ENCODE assay signal across 8 cellular contexts in the genomic region with DNA sequence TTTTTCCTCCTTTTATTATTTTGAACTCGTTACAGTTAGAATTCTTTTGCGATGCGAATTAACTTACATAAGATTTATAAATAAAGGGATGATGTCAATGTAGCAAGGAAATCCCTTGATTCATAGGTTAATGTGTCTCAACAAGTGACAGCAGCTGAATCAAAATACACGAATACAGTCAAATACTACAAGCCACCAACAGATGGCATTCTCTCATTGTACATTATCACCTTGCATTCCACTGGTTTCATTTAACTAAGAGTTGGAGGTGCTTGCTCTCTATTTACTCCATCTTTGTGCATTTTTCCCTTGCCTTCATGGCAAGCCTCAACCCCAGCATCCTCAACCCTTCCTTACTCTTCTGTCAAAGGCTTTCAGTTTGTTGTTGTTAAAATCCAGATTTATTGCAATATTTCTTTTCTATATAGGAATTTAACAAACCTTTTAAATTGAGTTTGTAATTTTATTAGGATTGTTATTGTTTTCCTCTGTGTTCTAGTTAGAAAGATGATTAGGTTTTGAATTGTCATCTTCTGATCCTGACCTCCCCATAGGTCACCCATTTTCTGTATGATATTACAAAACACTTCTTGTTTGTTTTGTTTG.
A peak's percentile ranks its signal among the peaks of the same experiment; 100 is the strongest.
DNase-seq lines count a peak whose midpoint lies in the region; ATAC-seq and TF ChIP-seq lines count a peak whose summit lies in the region.

No MANE protein-coding gene starts in this region.

- H3K27me3 Mint-ChIP-seq in activated T-helper 1 cell treated with anti-CD3 and anti-CD28 coated beads, Interleukin-12 subunit alpha, Interleukin-12 subunit beta, Interleukin-2, Interleukin-4 antibody, amounts not matched to agents 30 ng/mL and 10 ng/mL and 1 ng/mL, durations not matched to agents 14 hours and 24 hours and 36 hours (ENCODE audit: insufficient read depth) = peaks cover 7% of the 10 kb centered on the region

- DNase-seq in AG20443 (ENCODE audit: low spot score) (peak; percentile 41), NAMALWA (ENCODE audit: low spot score) (peak; percentile 85), fibroblast of villous mesenchyme (ENCODE audit: low read depth) (peak; percentile 51), pulmonary artery endothelial cell (ENCODE audit: low read depth, low spot score) (peak; percentile 17)
- DNase-seq in activated T-helper 1 cell treated with anti-CD3 and anti-CD28 coated beads, Interleukin-12 subunit alpha, Interleukin-12 subunit beta, Interleukin-2, Interleukin-4 antibody, amounts not matched to agents 30 ng/mL and 10 ng/mL and 1 ng/mL, durations not matched to agents 14 hours and 24 hours and 36 hours (ENCODE audit: low spot score) = no peak

- intact Hi-C loops in activated T-helper 1 cell treated with anti-CD3 and anti-CD28 coated beads, Interleukin-12 subunit alpha, Interleukin-12 subunit beta, Interleukin-2, Interleukin-4 antibody, amounts not matched to agents 30 ng/mL and 10 ng/mL and 1 ng/mL, durations not matched to agents 14 hours and 24 hours and 36 hours (cut with micrococcal nuclease) = loop anchor here (1.0 to 5.0 kb wide), 5 partner anchors 89 to 371 kb away; no protein-coding TSS in a partner anchor

- peak; percentile 64 for TF ChIP-seq CTCF in fibroblast of villous mesenchyme (IDR thresholded peaks at IDR 0.05; ENCODE audit: insufficient read depth, low read depth, low read length)

- H3K4me3 Mint-ChIP-seq in activated T-helper 1 cell treated with anti-CD3 and anti-CD28 coated beads, Interleukin-12 subunit alpha, Interleukin-12 subunit beta, Interleukin-2, Interleukin-4 antibody, amounts not matched to agents 30 ng/mL and 10 ng/mL and 1 ng/mL, durations not matched to agents 14 hours and 24 hours and 36 hours = no peak overlapping the region

- H3K4me3 ChIP-seq in fibroblast of villous mesenchyme (ENCODE audit: low read depth, low read length) = no peak overlapping the region

- H3K4me1 Mint-ChIP-seq in activated T-helper 1 cell treated with anti-CD3 and anti-CD28 coated beads, Interleukin-12 subunit alpha, Interleukin-12 subunit beta, Interleukin-2, Interleukin-4 antibody, amounts not matched to agents 30 ng/mL and 10 ng/mL and 1 ng/mL, durations not matched to agents 14 hours and 24 hours and 36 hours (ENCODE audit: low read depth) = no peaks in the 10 kb centered on the region

- H3K36me3 Mint-ChIP-seq in activated T-helper 1 cell treated with anti-CD3 and anti-CD28 coated beads, Interleukin-12 subunit alpha, Interleukin-12 subunit beta, Interleukin-2, Interleukin-4 antibody, amounts not matched to agents 30 ng/mL and 10 ng/mL and 1 ng/mL, durations not matched to agents 14 hours and 24 hours and 36 hours (ENCODE audit: low read depth) = no peaks in the 10 kb centered on the region

- ATAC-seq in GM18502 (IDR thresholded peaks at IDR 0.05; ENCODE audit: poor library complexity, unreplicated experiment) (peak; percentile 91), HG02759 (IDR thresholded peaks at IDR 0.05; ENCODE audit: unreplicated experiment) (peak; percentile 90), SK-N-SH treated with all-trans-retinoic acid at 6 μM for 48 hours (peak; percentile 96)

- H3K9me3 Mint-ChIP-seq in activated T-helper 1 cell treated with anti-CD3 and anti-CD28 coated beads, Interleukin-12 subunit alpha, Interleukin-12 subunit beta, Interleukin-2, Interleukin-4 antibody, amounts not matched to agents 30 ng/mL and 10 ng/mL and 1 ng/mL, durations not matched to agents 14 hours and 24 hours and 36 hours = no peaks in the 10 kb centered on the region

- H3K27ac Mint-ChIP-seq in activated T-helper 1 cell treated with anti-CD3 and anti-CD28 coated beads, Interleukin-12 subunit alpha, Interleukin-12 subunit beta, Interleukin-2, Interleukin-4 antibody, amounts not matched to agents 30 ng/mL and 10 ng/mL and 1 ng/mL, durations not matched to agents 14 hours and 24 hours and 36 hours = no peak overlapping the region

TF ChIP-seq in SK-N-SH treated with all-trans-retinoic acid at 6 μM for 48 hours, 23 proteins besides CTCF, POLR2A, EP300 and RAD21:
- no peak for TF ChIP-seq ZC3H10 (CRISPR knock-in tag; IDR thresholded peaks at IDR 0.05)
- no peak for TF ChIP-seq SNAI2 (CRISPR knock-in tag; IDR thresholded peaks at IDR 0.05)
- no peak for TF ChIP-seq ISL1 (CRISPR knock-in tag; IDR thresholded peaks at IDR 0.05)
- no peak for TF ChIP-seq TOX (CRISPR knock-in tag; IDR thresholded peaks at IDR 0.05; ENCODE audit: borderline replicate concordance)
- no peak for TF ChIP-seq ZFP30 (CRISPR knock-in tag; IDR thresholded peaks at IDR 0.05)
- no peak for TF ChIP-seq TCF4 (CRISPR knock-in tag; IDR thresholded peaks at IDR 0.05; ENCODE audit: borderline replicate concordance)
- TF ChIP-seq OSR1 (CRISPR knock-in tag; IDR thresholded peaks at IDR 0.05) = no peak
- TF ChIP-seq ZNF8 (CRISPR knock-in tag; IDR thresholded peaks at IDR 0.05) = no peak
- TF ChIP-seq ZFP3 (CRISPR knock-in tag; IDR thresholded peaks at IDR 0.05) = no peak
- no peak for TF ChIP-seq PPARA (CRISPR knock-in tag; IDR thresholded peaks at IDR 0.05; ENCODE audit: borderline replicate concordance)
- TF ChIP-seq, protein P1, sequence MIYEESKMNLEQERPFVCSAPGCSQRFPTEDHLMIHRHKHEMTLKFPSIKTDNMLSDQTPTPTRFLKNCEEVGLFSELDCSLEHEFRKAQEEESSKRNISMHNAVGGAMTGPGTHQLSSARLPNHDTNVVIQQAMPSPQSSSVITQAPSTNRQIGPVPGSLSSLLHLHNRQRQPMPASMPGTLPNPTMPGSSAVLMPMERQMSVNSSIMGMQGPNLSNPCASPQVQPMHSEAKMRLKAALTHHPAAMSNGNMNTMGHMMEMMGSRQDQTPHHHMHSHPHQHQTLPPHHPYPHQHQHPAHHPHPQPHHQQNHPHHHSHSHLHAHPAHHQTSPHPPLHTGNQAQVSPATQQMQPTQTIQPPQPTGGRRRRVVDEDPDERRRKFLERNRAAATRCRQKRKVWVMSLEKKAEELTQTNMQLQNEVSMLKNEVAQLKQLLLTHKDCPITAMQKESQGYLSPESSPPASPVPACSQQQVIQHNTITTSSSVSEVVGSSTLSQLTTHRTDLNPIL (CRISPR knock-in tag; IDR thresholded peaks at IDR 0.05; ENCODE audit: low read depth) = no peak
- TF ChIP-seq CSDC2 (CRISPR knock-in tag; IDR thresholded peaks at IDR 0.05) = no peak
- no peak for TF ChIP-seq ESRRG (CRISPR knock-in tag; IDR thresholded peaks at IDR 0.05)
- no peak for TF ChIP-seq ARNTL (CRISPR knock-in tag; IDR thresholded peaks at IDR 0.05; ENCODE audit: borderline replicate concordance, low read depth)
- TF ChIP-seq ZNF565 (CRISPR knock-in tag; conservative IDR thresholded peaks at IDR 0.05; ENCODE audit: low read depth) = no peak
- no peak for TF ChIP-seq RARB (CRISPR knock-in tag; IDR thresholded peaks at IDR 0.05)
- TF ChIP-seq ZNF70 (CRISPR knock-in tag; IDR thresholded peaks at IDR 0.05) = no peak
- no peak for TF ChIP-seq PATZ1 (CRISPR knock-in tag; IDR thresholded peaks at IDR 0.05; ENCODE audit: borderline replicate concordance)
- TF ChIP-seq BACH2 (CRISPR knock-in tag; IDR thresholded peaks at IDR 0.05; ENCODE audit: borderline replicate concordance) = no peak
- TF ChIP-seq, protein P2, sequence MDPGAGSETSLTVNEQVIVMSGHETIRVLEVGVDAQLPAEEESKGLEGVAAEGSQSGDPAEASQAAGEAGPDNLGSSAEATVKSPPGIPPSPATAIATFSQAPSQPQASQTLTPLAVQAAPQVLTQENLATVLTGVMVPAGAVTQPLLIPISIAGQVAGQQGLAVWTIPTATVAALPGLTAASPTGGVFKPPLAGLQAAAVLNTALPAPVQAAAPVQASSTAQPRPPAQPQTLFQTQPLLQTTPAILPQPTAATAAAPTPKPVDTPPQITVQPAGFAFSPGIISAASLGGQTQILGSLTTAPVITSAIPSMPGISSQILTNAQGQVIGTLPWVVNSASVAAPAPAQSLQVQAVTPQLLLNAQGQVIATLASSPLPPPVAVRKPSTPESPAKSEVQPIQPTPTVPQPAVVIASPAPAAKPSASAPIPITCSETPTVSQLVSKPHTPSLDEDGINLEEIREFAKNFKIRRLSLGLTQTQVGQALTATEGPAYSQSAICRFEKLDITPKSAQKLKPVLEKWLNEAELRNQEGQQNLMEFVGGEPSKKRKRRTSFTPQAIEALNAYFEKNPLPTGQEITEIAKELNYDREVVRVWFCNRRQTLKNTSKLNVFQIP (CRISPR knock-in tag; IDR thresholded peaks at IDR 0.05; ENCODE audit: borderline replicate concordance, low read depth) = no peak
